In the genomic region with DNA sequence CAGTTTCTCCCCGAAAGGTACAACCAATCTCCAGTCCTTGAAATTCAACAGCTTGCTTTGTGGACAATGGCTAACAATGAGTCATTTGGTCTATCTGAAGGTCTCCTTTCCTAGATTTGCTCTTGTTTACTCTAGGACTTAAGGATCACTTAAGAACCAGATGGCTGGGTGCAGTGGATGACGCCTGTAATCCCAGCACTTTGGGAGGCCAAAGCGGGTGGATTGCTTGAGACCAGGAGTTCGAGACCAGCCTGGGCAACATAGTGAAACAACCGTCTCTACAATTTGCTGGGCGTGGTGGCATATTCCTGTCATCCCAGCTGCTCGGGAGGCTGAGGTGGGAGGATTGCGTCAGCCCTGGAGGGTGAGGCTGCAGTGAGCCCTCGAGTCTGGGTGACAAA, we compare ENCODE assay signal across 10 cellular contexts. TPM values are rescaled to one million over a fixed set of nuclear protein-coding genes. Genes with fewer than 3 reads are reported as not detected.
DNase-seq lines count a peak whose midpoint lies in the region; FAIRE-seq and TF ChIP-seq lines count a peak whose summit lies in the region.
"Had no signal": no experiment of that assay in that cellular context is flagged by ENCODE, and none has a peak within 500 bp of the region (broad histone marks: within the 10 kb centered on the region; RNA-seq: fewer than 3 reads in every experiment).

No MANE protein-coding gene starts in this region.

- no peak overlapping the region for H4K91ac ChIP-seq in H1 (replicated peaks; ENCODE audit: insufficient read length, low read length)
- peak overlapping the region; percentile 62 for H4K91ac ChIP-seq in trophoblast cell (ENCODE audit: low read depth, low read length)

- H3K4me2 ChIP-seq in H1 (ENCODE audit: insufficient read depth in 1 of 2, low read depth in 2 of 2, low read length in 2 of 2) (no peak overlapping the region), trophoblast cell (ENCODE audit: low read length) (no peak overlapping the region)

- POLR2A ChIA-PET in H1 (lab: Charles Lee; ENCODE audit: partially characterized antibody): interaction anchor here (1.4 kb wide), 1 partner anchor 35 kb away, joined by 3 read pairs; no protein-coding TSS in a partner anchor

- H3K23ac ChIP-seq in H1 (ENCODE audit: insufficient read length) (no peak overlapping the region), trophoblast cell (ENCODE audit: low read length) (no peak overlapping the region)

- WGBS in H1 (ENCODE audit: extremely low coverage in 1 of 2, insufficient coverage in 1 of 2, insufficient read length in 1 of 2, insufficient replicate concordance in 2 of 2, low coverage in 1 of 2, low lambda C conversion rate in 2 of 2, missing lambda C conversion rate in 1 of 2), 2 experiments: 91% methylated on average over 9 of the region's 9 CpGs; no CpG with 5 or more reads in 1 of the 2 experiments
- WGBS in trophoblast cell (ENCODE audit: extremely low coverage, insufficient coverage, insufficient read length): no CpG with 5 or more reads among the region's 9 CpGs

- H2AFZ ChIP-seq in H1 (ENCODE audit: low read length) (no peak overlapping the region), trophoblast cell (ENCODE audit: insufficient read depth, low read length, poor library complexity) (no peak overlapping the region)

- FAIRE-seq in H54 (lab: Jason Lieb, UNC): peak; percentile 90
- FAIRE-seq in H1 (lab: Jason Lieb, UNC): no peak

- H2BK120ac ChIP-seq in H1 (replicated peaks; ENCODE audit: low read depth, low read length) (no peak overlapping the region), trophoblast cell (ENCODE audit: insufficient read depth, low read length, poor library complexity) (no peak overlapping the region)

- H3K9ac ChIP-seq in H1 (replicated peaks in 1 of 4; ENCODE audit: extremely low read depth in 1 of 4, low read depth in 3 of 4, low read length in 3 of 4) (no peak overlapping the region), trophoblast cell (ENCODE audit: low read length) (no peak overlapping the region)

- no peak overlapping the region for H3K27ac ChIP-seq in H1 (ENCODE audit: low read depth, low read length)
- H3K27ac ChIP-seq in trophoblast cell (ENCODE audit: low read depth, low read length): no peak overlapping the region

- no peak overlapping the region for H3K14ac ChIP-seq in H1 (ENCODE audit: insufficient read length)
- peak overlapping the region; percentile 66 for H3K14ac ChIP-seq in trophoblast cell (ENCODE audit: low read length)

- H3K4me1 ChIP-seq in H1 (replicated peaks in 1 of 4; ENCODE audit: control insufficient read depth in 3 of 4, insufficient read depth in 4 of 4, low read length in 3 of 4): no peaks in the 10 kb centered on the region
- peaks cover 5 to 6% of the 10 kb centered on the region in 2 experiments for H3K4me1 ChIP-seq in trophoblast cell (ENCODE audit: control insufficient read depth in 1 of 2, insufficient read depth in 2 of 2, low read length in 2 of 2)

- TF ChIP-seq RAD21 in H1 (IDR thresholded peaks at IDR 0.05 in 1 of 2, conservative IDR thresholded peaks at IDR 0.05 in 1 of 2; ENCODE audit: low read depth in 2 of 2, low read length in 2 of 2): no peak

- H2BK12ac ChIP-seq in H1 (ENCODE audit: low read depth, low read length) (0 out of 2 replicates have a peak overlapping the region, but pooled peaks have one; percentile 19), trophoblast cell (ENCODE audit: low read length) (peak overlapping the region; percentile 80)

- no peak overlapping the region for H2BK20ac ChIP-seq in H1 (ENCODE audit: low read length)

- no peak overlapping the region for H4K12ac ChIP-seq in trophoblast cell (ENCODE audit: low read depth, low read length)

- H3K27ac Mint-ChIP-seq in osteocyte (ENCODE audit: unreplicated experiment): no peak overlapping the region
- H3K27ac Mint-ChIP-seq: activated naive CD8-positive, alpha-beta T cell treated with anti-CD3 and anti-CD28 coated beads for 36 hours had no signal

- H3K23me2 ChIP-seq in H1 (ENCODE audit: low read depth, low read length): no peaks in the 10 kb centered on the region

- H4K20me1 ChIP-seq in H1 (replicated peaks in 1 of 2; ENCODE audit: control insufficient read depth in 1 of 2, insufficient read depth in 2 of 2, low read length in 2 of 2): no peaks in the 10 kb centered on the region

- H2AK5ac ChIP-seq in H1 (ENCODE audit: low read depth, low read length) (no peak overlapping the region), trophoblast cell (ENCODE audit: low read length) (no peak overlapping the region)

- H3K36me3 Mint-ChIP-seq in osteocyte (ENCODE audit: unreplicated experiment): peaks cover 10% of the 10 kb centered on the region
- H3K36me3 Mint-ChIP-seq: activated naive CD8-positive, alpha-beta T cell treated with anti-CD3 and anti-CD28 coated beads for 36 hours had no signal

- TF ChIP-seq EP300 in H1 (IDR thresholded peaks at IDR 0.05; ENCODE audit: borderline replicate concordance in 1 of 2, low read depth in 2 of 2, low read length in 2 of 2): no peak

- H3K4me1 Mint-ChIP-seq in osteocyte (ENCODE audit: unreplicated experiment): peaks cover 4% of the 10 kb centered on the region
- H3K4me1 Mint-ChIP-seq: activated naive CD8-positive, alpha-beta T cell treated with anti-CD3 and anti-CD28 coated beads for 36 hours had no signal

- H3K9me3 Mint-ChIP-seq in osteocyte (ENCODE audit: unreplicated experiment): no peaks in the 10 kb centered on the region
- H3K9me3 Mint-ChIP-seq: activated naive CD8-positive, alpha-beta T cell treated with anti-CD3 and anti-CD28 coated beads for 36 hours had no signal

- H3K36me3 ChIP-seq in H1 (ENCODE audit: control insufficient read depth in 2 of 4, insufficient read depth in 4 of 4, low read length in 3 of 4) (peaks cover 0 to 8% (median 0%) of the 10 kb centered on the region in 4 experiments; a peak in 1 of 8 replicates), trophoblast cell (ENCODE audit: control insufficient read depth in 1 of 2, insufficient read depth in 2 of 2, low read length in 2 of 2) (no peaks in the 10 kb centered on the region)

- H3K18ac ChIP-seq in H1 (ENCODE audit: extremely low read depth, low read length): no peak overlapping the region
- H3K18ac ChIP-seq in trophoblast cell (ENCODE audit: low read length): no peak overlapping the region

- H4K8ac ChIP-seq in H1 (ENCODE audit: extremely low read depth, insufficient read depth, low read length) (no peak overlapping the region; the same call in 1 of the 2 replicates), trophoblast cell (ENCODE audit: low read depth, low read length) (no peak overlapping the region)

- TF ChIP-seq CTCF in H1 (IDR thresholded peaks at IDR 0.05; ENCODE audit: control extremely low read depth in 1 of 3, insufficient read depth in 1 of 3, low read depth in 1 of 3, low read length in 3 of 3): no peak
- TF ChIP-seq CTCF in osteocyte (IDR thresholded peaks at IDR 0.05): no peak
- TF ChIP-seq CTCF in GM13977 (IDR thresholded peaks at IDR 0.05; ENCODE audit: extremely low read depth, insufficient read depth, missing control alignments): no peak

- CTCF ChIA-PET in H1 (lab: Charles Lee; ENCODE audit: partially characterized antibody): interaction anchor here (0.6 to 3.9 kb wide), 12 partner anchors 9 to 402 kb away, joined by 3 to 17 read pairs (median 3); no protein-coding TSS in a partner anchor

- no peak for DNase-seq in H54 (ENCODE audit: insufficient read length, low spot score)
- peak; percentile 21 for DNase-seq in NCI-H510A (lab: John Stamatoyannopoulos, UW)
- DNase-seq in H1 (ENCODE audit: low read depth in 1 of 2, low spot score in 2 of 2): no peak
- peak; percentile 18 to 31 for DNase-seq in trophoblast cell
- DNase-seq in CD1c-positive myeloid dendritic cell (ENCODE audit: extremely low spot score): no peak
- DNase-seq in RPMI8226: no peak
- DNase-seq in osteocyte (ENCODE audit: extremely low spot score, unreplicated experiment): no peak
- no peak for DNase-seq in GM13977 (ENCODE audit: low spot score)
- DNase-seq: activated naive CD8-positive, alpha-beta T cell treated with anti-CD3 and anti-CD28 coated beads for 36 hours; NCI-H526 treated with DMSO at 0.1 percent for 48 hours had no signal

- no peak overlapping the region for H3K4me3 Mint-ChIP-seq in osteocyte (ENCODE audit: unreplicated experiment)
- H3K4me3 Mint-ChIP-seq: activated naive CD8-positive, alpha-beta T cell treated with anti-CD3 and anti-CD28 coated beads for 36 hours had no signal

- no peaks in the 10 kb centered on the region for H3K27me3 Mint-ChIP-seq in osteocyte (ENCODE audit: unreplicated experiment)
- H3K27me3 Mint-ChIP-seq: activated naive CD8-positive, alpha-beta T cell treated with anti-CD3 and anti-CD28 coated beads for 36 hours had no signal

- H3K4me3 ChIP-seq in H1 (ENCODE audit: extremely low read depth in 1 of 4, insufficient read depth in 2 of 4, low read depth in 3 of 4, low read length in 4 of 4) (no peak overlapping the region), trophoblast cell (ENCODE audit: low read depth, low read length) (no peak overlapping the region)

- H3K4ac ChIP-seq in H1 (replicated peaks; ENCODE audit: insufficient read length, low read depth, low read length) (no peak overlapping the region), trophoblast cell (ENCODE audit: low read depth, low read length) (no peak overlapping the region)

- H3K27me3 ChIP-seq in H1 (replicated peaks in 1 of 4; ENCODE audit: control insufficient read depth in 3 of 4, extremely low read depth in 1 of 4, insufficient read depth in 3 of 4, low read length in 3 of 4): no peaks in the 10 kb centered on the region
- no peaks in the 10 kb centered on the region for H3K27me3 ChIP-seq in trophoblast cell (ENCODE audit: insufficient read depth, low read length)

- no peak overlapping the region for H2BK5ac ChIP-seq in H1 (ENCODE audit: low read depth, low read length)
- H2BK5ac ChIP-seq in trophoblast cell (ENCODE audit: low read depth, low read length, poor library complexity): peak overlapping the region; percentile 14

- no peaks in the 10 kb centered on the region for H3K9me3 ChIP-seq in H1 (ENCODE audit: insufficient read depth in 2 of 2, low read depth in 1 of 2, low read length in 1 of 2)
- H3K9me3 ChIP-seq in trophoblast cell (ENCODE audit: insufficient read depth, low read depth, low read length): no peaks in the 10 kb centered on the region

- no peak for TF ChIP-seq POLR2A in H54 (IDR thresholded peaks at IDR 0.05; ENCODE audit: low read depth, low read length)
- TF ChIP-seq POLR2A in H1 (IDR thresholded peaks at IDR 0.05; ENCODE audit: control extremely low read depth in 1 of 2, low read depth in 2 of 2, low read length in 2 of 2): no peak

- no peak overlapping the region for H3K56ac ChIP-seq in H1 (replicated peaks; ENCODE audit: insufficient read length, low read depth, low read length)

- in situ Hi-C loops in GM13977 (cut with MboI; ENCODE audit: low pct_unique_long_range_greater_than_20kb, low sequenced_read_pairs, unreplicated experiment): loop anchor here (25.0 kb wide), 3 partner anchors 104 to 504 kb away; partner anchors contain the start of gene CLDN11

- H3K79me1 ChIP-seq in H1 (ENCODE audit: low read depth, low read length): no peaks in the 10 kb centered on the region
- H3K79me1 ChIP-seq in trophoblast cell (ENCODE audit: low read length): peaks cover 2% of the 10 kb centered on the region

- H2BK15ac ChIP-seq in H1 (ENCODE audit: low read length): no peak overlapping the region

- H4K5ac ChIP-seq in H1 (ENCODE audit: insufficient read length, low read depth, low read length): no peak overlapping the region

- H3K79me2 ChIP-seq in H1 (ENCODE audit: control insufficient read depth in 1 of 2, insufficient read depth in 2 of 2, low read length in 2 of 2) (no peaks in the 10 kb centered on the region), trophoblast cell (ENCODE audit: control insufficient read depth, insufficient read depth, low read length, poor library complexity) (no peaks in the 10 kb centered on the region)

RNA-seq across cellular contexts. Expression of gene SKIL, which starts 49.5 kb away (rescaled TPM):
- 266 and 277 TPM in 2 replicates for total RNA-seq in H1 (2021; fragmentation: NEBNext Ultra II Directional; extraction: Animal tissue kit (Norgen Biotek cat#: 25700))
- 9.5 and 13.2 TPM in 2 replicates for polyA plus RNA-seq in H1 (2011; rRNA removed)
- 18.5 TPM for polyA plus RNA-seq in H1 (2011; cell fraction: cytosol; rRNA removed)
- polyA plus RNA-seq in H1 (2011; cell fraction: nucleus; rRNA removed): 20.1 TPM
- 29.1 to 79.4 TPM (median 36.5 TPM) in 4 replicates for polyA plus RNA-seq in H1 (2012, experiment 1 of 2)
- 2.7 TPM for polyA plus RNA-seq in H1 (2012, experiment 2 of 2)
- 92.2 TPM for polyA plus RNA-seq in H1 (2013, experiment 1 of 2)
- polyA plus RNA-seq in H1 (2013, experiment 2 of 2): 96.2 TPM
- 158 and 178 TPM in 2 replicates for polyA minus RNA-seq in H1 (2011; rRNA and poly(A)+ RNA removed)
- 75.6 TPM for polyA minus RNA-seq in H1 (2011; cell fraction: cytosol; rRNA and poly(A)+ RNA removed)
- 179 TPM for polyA minus RNA-seq in H1 (2011; cell fraction: nucleus; rRNA and poly(A)+ RNA removed)
- 90.2 and 92.2 TPM in 2 replicates for polyA plus RNA-seq in trophoblast cell (2013)
- 74.4 and 83.0 TPM in 2 replicates for total RNA-seq in osteocyte

Comparison
In these comparisons a context has a peak if more than half of its experiments do, and no peak if none do; other contexts are left out.
1. DNase-seq: peak in NCI-H510A (single experiment) and trophoblast cell (2 of 2); none in H54 (single experiment), H1 (0 of 2), CD1c-positive myeloid dendritic cell (single experiment), RPMI8226 (single experiment), osteocyte (single experiment) and GM13977 (single experiment).